1 cellular context compared by ENCODE assay signal in genomic region chr12:8914033-8914715, GRCh38.
TF ChIP-seq lines count a peak whose summit lies in the region.

TSS of gene PHC1 (plus strand) at chr12:8914509. CDS start at chr12:8917678, 3,169 bp downstream.

TF ChIP-seq in K562, 482 proteins besides CTCF, POLR2A, EP300 and RAD21 (continued from another document):
- TF ChIP-seq VEZF1 (CRISPR knock-in tag; IDR thresholded peaks at IDR 0.05) (peak; percentile 92), SMARCA5 (IDR thresholded peaks at IDR 0.05) (0 out of 2 replicates have a peak, but pooled peaks have one; percentile 20)
